ENCODE assay signal across 1 cellular context in genomic region chr10:121580276-121581116, GRCh38.
A peak's percentile ranks its signal among the peaks of the same experiment; 100 is the strongest.
TF ChIP-seq lines count a peak whose summit lies in the region.

No MANE protein-coding gene starts in this region.

TF ChIP-seq in GM23338, 12 proteins besides CTCF, POLR2A, EP300 and RAD21 (continued from another document):
- peak; percentile 98 for TF ChIP-seq ZNF462 (CRISPR knock-in tag; IDR thresholded peaks at IDR 0.05)
- no peak for TF ChIP-seq POLR2AphosphoS5 (IDR thresholded peaks at IDR 0.05; ENCODE audit: low read depth)
- no peak for TF ChIP-seq EZH2 (IDR thresholded peaks at IDR 0.05; ENCODE audit: low read depth, unreplicated experiment)
- TF ChIP-seq ZNF114 (CRISPR knock-in tag; IDR thresholded peaks at IDR 0.05) = peak; percentile 60; the same call in 1 of the 2 replicates
- TF ChIP-seq REST (IDR thresholded peaks at IDR 0.05; ENCODE audit: unreplicated experiment) = no peak
